ENCODE assay signal across 8 cellular contexts in the genomic region with DNA sequence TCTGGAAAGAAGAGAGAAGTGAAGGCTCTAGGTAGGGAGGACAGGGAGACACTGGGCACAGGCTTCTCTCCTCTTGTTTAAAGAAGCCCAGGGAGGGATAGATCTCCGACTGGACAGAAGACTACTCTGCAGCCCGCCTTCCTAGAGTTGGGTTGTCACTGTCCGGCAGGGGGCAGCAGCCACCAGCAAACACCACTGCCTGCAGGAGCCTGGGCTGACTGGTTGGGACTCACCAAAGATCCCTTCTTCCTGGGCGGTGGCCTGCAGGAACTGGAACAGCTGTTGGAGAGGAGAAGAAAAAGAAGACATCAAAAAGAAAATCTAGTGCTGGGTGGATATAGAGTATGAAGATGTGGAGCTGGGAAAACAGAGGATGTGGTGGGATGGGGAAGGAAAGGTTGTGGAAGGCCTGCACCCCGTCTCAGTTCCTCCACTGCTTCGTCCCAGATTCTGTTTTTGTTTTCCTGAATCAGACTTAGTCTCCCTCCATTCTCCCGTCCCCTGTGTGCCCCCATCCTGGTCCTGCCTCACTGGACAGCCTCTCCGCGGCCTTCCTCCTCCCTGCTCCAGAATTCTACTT. TPM values are rescaled to one million over a fixed set of nuclear protein-coding genes. Genes with fewer than 3 reads are reported as not detected.
DNase-seq lines count a peak whose midpoint lies in the region; ATAC-seq and TF ChIP-seq lines count a peak whose summit lies in the region.
"Not testable (repeated sequence)": the region's sequence is repeated elsewhere in the genome, so short reads cannot be mapped to it uniquely, and the experiment has no call there.

No MANE protein-coding gene starts in this region.

- intact Hi-C loops in activated naive CD4-positive, alpha-beta T cell treated with anti-CD3 and anti-CD28 coated beads for 36 hours (cut with micrococcal nuclease); thyroid gland (cut with DNase I): not testable (repeated sequence)

- not testable (repeated sequence) for H3K4me3 ChIP-seq in SU-DHL-6 (ENCODE audit: insufficient read depth, low read length, poor library complexity, severe bottlenecking); thyroid gland (replicated peaks in 1 of 3)

- H3K4me3 Mint-ChIP-seq in activated naive CD4-positive, alpha-beta T cell treated with anti-CD3 and anti-CD28 coated beads for 36 hours, result not testable (repeated sequence)

- H3K27me3 ChIP-seq in SU-DHL-6 (ENCODE audit: low read length); foreskin keratinocyte; thyroid gland: not testable (repeated sequence)

- not testable (repeated sequence) for H3K36me3 ChIP-seq in SU-DHL-6 (ENCODE audit: low read length); thyroid gland

- H3K9me3 ChIP-seq in SU-DHL-6 (ENCODE audit: insufficient read depth, low read length); thyroid gland: not testable (repeated sequence)

- CTCF ChIA-PET in activated naive CD4-positive, alpha-beta T cell treated with anti-CD3 and anti-CD28 coated beads for 36 hours (lab: Charles Lee), result interaction anchor here (0.8 to 1.0 kb wide), 2 partner anchors 12 to 25 kb away, joined by 4 read pairs; partner anchors contain the start of gene FAHD2A

- not testable (repeated sequence) for H3K4me1 ChIP-seq in foreskin keratinocyte, thyroid gland

- not testable (repeated sequence) for H4K20me1 ChIP-seq in SU-DHL-6 (ENCODE audit: low read depth, low read length)

- H3K27ac ChIP-seq in SU-DHL-6 (ENCODE audit: low read depth, low read length); foreskin keratinocyte: not testable (repeated sequence)
- peak overlapping the region in 2 of 3 donors; percentile 7 to 12 for H3K27ac ChIP-seq in thyroid gland

- not testable (repeated sequence) for H3K36me3 Mint-ChIP-seq in activated naive CD4-positive, alpha-beta T cell treated with anti-CD3 and anti-CD28 coated beads for 36 hours (ENCODE audit: low read depth)

- peak; percentile 9 for DNase-seq in NCI-H1417 treated with DMSO at 0.1 percent for 48 hours (lab: John Stamatoyannopoulos, UW)
- DNase-seq in activated naive CD4-positive, alpha-beta T cell treated with anti-CD3 and anti-CD28 coated beads for 36 hours, result peak; percentile 80
- DNase-seq in foreskin keratinocyte, result peak in 1 of 2 donors; percentile 53
- peak in 53 of 56 donors; percentile 19 to 92 (median 74) for DNase-seq in nucleus accumbens (lab: John Stamatoyannopoulos, UW)
- DNase-seq in thyroid gland, result peak; percentile 90 to 93

- 50 to 52% methylated on average over 9 of the region's 9 CpGs for WGBS in thyroid gland, 2 donors

- peak; percentile 83 for TF ChIP-seq CTCF in GM12872 (IDR thresholded peaks at IDR 0.05; ENCODE audit: insufficient read depth, low read depth, low read length)
- peak; percentile 49 for TF ChIP-seq CTCF in SU-DHL-6 (IDR thresholded peaks at IDR 0.05; ENCODE audit: insufficient read depth, low read length, poor library complexity, severe bottlenecking)
- peak; percentile 96 for TF ChIP-seq CTCF in foreskin keratinocyte (conservative IDR thresholded peaks at IDR 0.05)
- peak; percentile 68 to 95 (median 87) for TF ChIP-seq CTCF in thyroid gland (IDR thresholded peaks at IDR 0.05)

- H3K4me1 Mint-ChIP-seq in activated naive CD4-positive, alpha-beta T cell treated with anti-CD3 and anti-CD28 coated beads for 36 hours (ENCODE audit: low read depth), result not testable (repeated sequence)

- not testable (repeated sequence) for H3K9ac ChIP-seq in SU-DHL-6 (ENCODE audit: low read length)

- not testable (repeated sequence) for H3F3A ChIP-seq in SU-DHL-6 (ENCODE audit: insufficient read depth)

- H3K9me2 ChIP-seq in SU-DHL-6 (replicated peaks; ENCODE audit: insufficient read depth, low read length), result not testable (repeated sequence)

- not testable (repeated sequence) for H2AFZ ChIP-seq in SU-DHL-6 (ENCODE audit: low read depth, low read length, severe bottlenecking)

- H3K27me3 Mint-ChIP-seq in activated naive CD4-positive, alpha-beta T cell treated with anti-CD3 and anti-CD28 coated beads for 36 hours (ENCODE audit: low read depth), result not testable (repeated sequence)

- not testable (repeated sequence) for H3K27ac Mint-ChIP-seq in activated naive CD4-positive, alpha-beta T cell treated with anti-CD3 and anti-CD28 coated beads for 36 hours

- not testable (repeated sequence) for H3K4me2 ChIP-seq in SU-DHL-6 (ENCODE audit: low read depth, low read length, poor library complexity, severe bottlenecking)

- peak; percentile 75 for ATAC-seq in HG02763 (IDR thresholded peaks at IDR 0.05; ENCODE audit: unreplicated experiment)
- ATAC-seq in foreskin keratinocyte, result peak; percentile 89

- H3K79me2 ChIP-seq in SU-DHL-6 (ENCODE audit: insufficient read depth, low read length), result not testable (repeated sequence)

- not testable (repeated sequence) for TF ChIP-seq POLR2A in thyroid gland (IDR thresholded peaks at IDR 0.05)

- H3K9me3 Mint-ChIP-seq in activated naive CD4-positive, alpha-beta T cell treated with anti-CD3 and anti-CD28 coated beads for 36 hours, result not testable (repeated sequence)

RNA-seq across cellular contexts. Expression of gene FAHD2A, which starts 11.6 kb away (rescaled TPM):
- 10 to 100 TPM; 49.3 to 50.7 TPM for total RNA-seq in activated naive CD4-positive, alpha-beta T cell treated with anti-CD3 and anti-CD28 coated beads for 36 hours
- total RNA-seq in foreskin keratinocyte (41.1 and 45.3 TPM in 2 replicates), thyroid gland (10 to 100 TPM; 39.2 to 90.2 (median 59.3) TPM)
- 49.2 and 52.3 TPM in 2 replicates for polyA plus RNA-seq in foreskin keratinocyte
